ENCODE assay signal across 8 cellular contexts in the genomic region with DNA sequence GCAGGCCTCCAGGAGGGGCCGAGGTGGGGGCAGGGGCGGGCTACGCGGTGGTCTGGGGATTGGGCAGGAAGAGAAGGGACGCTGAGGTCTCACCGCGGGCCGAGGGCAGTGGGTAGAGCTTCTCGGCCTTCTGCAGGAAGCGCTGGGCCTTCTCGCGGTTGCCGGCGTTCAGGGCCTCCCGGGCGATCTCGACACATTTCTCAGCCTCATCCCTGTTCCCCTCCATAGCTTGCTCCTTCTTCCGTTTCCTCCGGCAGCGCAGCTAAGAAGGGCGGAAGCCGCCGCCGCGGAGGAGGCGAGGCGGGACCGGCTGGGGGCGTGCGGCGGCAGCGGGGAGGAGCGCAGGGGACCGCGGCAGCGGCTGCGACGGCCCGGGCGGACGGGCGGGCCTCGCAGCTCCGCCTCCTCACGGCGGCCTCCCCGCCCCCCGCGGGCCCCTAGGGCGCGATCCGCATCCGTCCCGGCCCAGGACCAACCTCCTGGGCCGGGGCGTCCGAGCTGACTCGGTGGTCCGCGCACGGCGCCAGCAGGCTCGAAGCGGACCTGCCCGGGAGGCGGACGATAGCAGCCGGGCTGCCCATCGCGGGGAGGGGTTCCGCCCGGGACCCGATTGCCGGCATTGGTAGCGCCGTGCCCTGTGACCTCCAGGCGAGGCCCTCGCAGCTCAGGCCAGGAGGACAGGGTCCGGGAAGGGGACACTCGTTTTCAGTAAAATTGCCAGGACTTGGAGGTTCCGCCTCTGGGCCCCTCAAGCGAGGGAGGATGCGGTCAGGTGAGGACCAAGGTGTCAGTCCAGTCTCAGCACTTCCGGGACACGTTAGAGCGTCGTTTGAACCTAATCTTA. TPM values are rescaled to one million over a fixed set of nuclear protein-coding genes. Genes with fewer than 3 reads are reported as not detected.
DNase-seq lines count a peak whose midpoint lies in the region; FAIRE-seq and TF ChIP-seq lines count a peak whose summit lies in the region.

TSS of gene DNAJB14 (minus strand) at position 273 of the 844 bp plus-strand sequence. CDS start at position 226, 47 bp downstream.

- 2% methylated on average over 53 of the region's 87 CpGs for WGBS in hepatocyte (ENCODE audit: low lambda C conversion rate, missing lambda C conversion rate)

- H3K27ac ChIP-seq in astrocyte (ENCODE audit: low read depth, low read length) (peak within 1 kb of the TSS; percentile 77), hepatocyte (peak within 1 kb of the TSS; percentile 99)

- no peak for FAIRE-seq in astrocyte (lab: Jason Lieb, UNC)

- H3K36me3 ChIP-seq in astrocyte (ENCODE audit: insufficient read depth, low read length) (peaks cover 8% of the 10 kb centered on the region), hepatocyte (replicated peaks; ENCODE audit: insufficient read depth, low read depth) (no peaks in the 10 kb centered on the region)

- H3K9ac ChIP-seq in astrocyte (ENCODE audit: low read length): peak within 1 kb of the TSS; percentile 96

- H3K27me3 Mint-ChIP-seq in astrocyte (ENCODE audit: low read depth, unreplicated experiment): no peaks in the 10 kb centered on the region

- H3K9me3 Mint-ChIP-seq in astrocyte (ENCODE audit: unreplicated experiment): no peaks in the 10 kb centered on the region

- H3K79me2 ChIP-seq in astrocyte (ENCODE audit: insufficient read depth, low read length) (peaks cover 85% of the 10 kb centered on the region), hepatocyte (peaks cover 68% of the 10 kb centered on the region)

- no peaks in the 10 kb centered on the region for H3K9me2 ChIP-seq in hepatocyte (replicated peaks; ENCODE audit: insufficient read depth)

- H3K4me3 ChIP-seq in GM12865 (ENCODE audit: low read depth, low read length) (peak within 1 kb of the TSS; percentile 83), astrocyte (ENCODE audit: insufficient read depth, low read depth, low read length) (peak within 1 kb of the TSS; percentile 86), hepatocyte (peak within 1 kb of the TSS; percentile 75), retinal pigment epithelial cell (ENCODE audit: low read length) (peak within 1 kb of the TSS; percentile 79)

- peak within 1 kb of the TSS; percentile 96 for H3K27ac Mint-ChIP-seq in astrocyte (ENCODE audit: unreplicated experiment)

- H3K4me1 ChIP-seq in astrocyte (ENCODE audit: insufficient read depth, low read length): peaks cover 29% of the 10 kb centered on the region
- H3K4me1 ChIP-seq in hepatocyte (ENCODE audit: insufficient read depth): peaks cover 37% of the 10 kb centered on the region

- peaks cover 26% of the 10 kb centered on the region for H3K4me1 Mint-ChIP-seq in astrocyte (ENCODE audit: low read depth, unreplicated experiment)

- H3K4me3 Mint-ChIP-seq in astrocyte (ENCODE audit: unreplicated experiment): peak within 1 kb of the TSS; percentile 100

- H3K27me3 ChIP-seq in astrocyte (ENCODE audit: insufficient read depth, low read length): no peaks in the 10 kb centered on the region
- no peaks in the 10 kb centered on the region for H3K27me3 ChIP-seq in hepatocyte

- no peaks in the 10 kb centered on the region for H3K9me3 ChIP-seq in astrocyte (ENCODE audit: insufficient read depth, low read depth, low read length)
- H3K9me3 ChIP-seq in hepatocyte (ENCODE audit: low read depth): no peaks in the 10 kb centered on the region

- DNase-seq in GM12865 (ENCODE audit: low read depth): peak; percentile 91
- peak; percentile 60 for DNase-seq in HEK293T (ENCODE audit: extremely low spot score)
- DNase-seq in NCI-H1048 (lab: John Stamatoyannopoulos, UW): peak; percentile 43
- peak; percentile 76 for DNase-seq in T-helper 22 cell (ENCODE audit: low read depth)
- DNase-seq in astrocyte (ENCODE audit: low read depth): peak; percentile 55
- DNase-seq in hepatocyte (ENCODE audit: low spot score): peak; percentile 91
- no peak for DNase-seq in retinal pigment epithelial cell (ENCODE audit: low read depth)
- no peak for DNase-seq in NCI-H187 treated with DMSO at 0.1 percent for 48 hours (lab: John Stamatoyannopoulos, UW)

- H4K20me1 ChIP-seq in astrocyte (ENCODE audit: insufficient read depth, low read length) (peaks cover 39% of the 10 kb centered on the region), hepatocyte (ENCODE audit: insufficient read depth, poor library complexity, severe bottlenecking) (peaks cover 6% of the 10 kb centered on the region)

- H2AFZ ChIP-seq in astrocyte (ENCODE audit: low read depth, low read length): peak within 1 kb of the TSS; percentile 56
- peak within 1 kb of the TSS; percentile 95 for H2AFZ ChIP-seq in hepatocyte

- H3K4me2 ChIP-seq in astrocyte (ENCODE audit: low read length): peak within 1 kb of the TSS; percentile 91
- peak within 1 kb of the TSS; percentile 93 for H3K4me2 ChIP-seq in hepatocyte

- CTCF ChIA-PET in HEK293T (lab: Yijun Ruan, JAX): interaction anchor here (1.0 to 1.4 kb wide), 2 partner anchors 47 to 135 kb away, joined by 3 read pairs; no protein-coding TSS in a partner anchor

- POLR2A ChIA-PET in HEK293T (lab: Yijun Ruan, JAX): interaction anchor here (0.8 to 2.2 kb wide), 4 partner anchors 11 to 383 kb away, joined by 3 to 5 read pairs (median 5); partner anchors contain the start of genes LAMTOR3 and TRMT10A

- no peak for TF ChIP-seq CTCF in GM12865 (IDR thresholded peaks at IDR 0.05; ENCODE audit: insufficient read depth, low read depth, low read length, missing control alignments)
- no peak for TF ChIP-seq CTCF in astrocyte (IDR thresholded peaks at IDR 0.05; ENCODE audit: insufficient read depth, low read depth, low read length)
- no peak for TF ChIP-seq CTCF in hepatocyte (IDR thresholded peaks at IDR 0.05; ENCODE audit: poor library complexity)
- TF ChIP-seq CTCF in retinal pigment epithelial cell (conservative IDR thresholded peaks at IDR 0.05; ENCODE audit: low read depth, low read length): no peak

- H3K36me3 Mint-ChIP-seq in astrocyte (ENCODE audit: low read depth, unreplicated experiment): no peaks in the 10 kb centered on the region

TF ChIP-seq in HEK293T, 16 proteins besides CTCF, POLR2A, EP300 and RAD21:
- TF ChIP-seq FOXA1 (IDR thresholded peaks at IDR 0.05) (no peak), ZNF384 (IDR thresholded peaks at IDR 0.05) (no peak), BHLHE40 (IDR thresholded peaks at IDR 0.05; ENCODE audit: borderline replicate concordance) (no peak), CTBP1 (IDR thresholded peaks at IDR 0.05; ENCODE audit: borderline replicate concordance) (no peak), PKNOX1 (IDR thresholded peaks at IDR 0.05) (no peak), NFRKB (IDR thresholded peaks at IDR 0.05) (no peak), SUZ12 (IDR thresholded peaks at IDR 0.05) (no peak), L3MBTL2 (conservative IDR thresholded peaks at IDR 0.05) (peak; percentile 34), SP1 (IDR thresholded peaks at IDR 0.05) (no peak), FOXK2 (IDR thresholded peaks at IDR 0.05) (no peak), TARDBP (IDR thresholded peaks at IDR 0.05) (no peak), HDGF (IDR thresholded peaks at IDR 0.05; ENCODE audit: borderline replicate concordance) (no peak), ELF4 (IDR thresholded peaks at IDR 0.05) (peak; percentile 43), LEF1 (IDR thresholded peaks at IDR 0.05; ENCODE audit: borderline replicate concordance) (peak; percentile 75; the same call in 1 of the 2 replicates), FOXM1 (IDR thresholded peaks at IDR 0.05; ENCODE audit: borderline replicate concordance) (peak; percentile 40; the same call in 1 of the 2 replicates), ARNT (IDR thresholded peaks at IDR 0.05) (peak; percentile 71)

RNA-seq across cellular contexts. Expression of gene DNAJB14, which starts in this region (rescaled TPM):
- total RNA-seq in astrocyte (60.5 and 68.5 TPM in 2 replicates), hepatocyte (49.1 and 52.6 TPM in 2 replicates)
- 19.0 and 25.1 TPM in 2 replicates for polyA plus RNA-seq in hepatocyte

Comparison
In these comparisons a context has a peak if more than half of its experiments do, and no peak if none do; other contexts are left out.
1. DNase-seq: peak in GM12865 (single experiment), HEK293T (single experiment), NCI-H1048 (single experiment), T-helper 22 cell (single experiment), astrocyte (single experiment) and hepatocyte (single experiment); none in retinal pigment epithelial cell (single experiment) and NCI-H187 treated with DMSO at 0.1 percent for 48 hours (single experiment).
2. Peak in every context shown above with its lines, with median percentiles within 50 percentile points of each other: H3K4me3 ChIP-seq.